8 cellular contexts compared by ENCODE assay signal in the genomic region with DNA sequence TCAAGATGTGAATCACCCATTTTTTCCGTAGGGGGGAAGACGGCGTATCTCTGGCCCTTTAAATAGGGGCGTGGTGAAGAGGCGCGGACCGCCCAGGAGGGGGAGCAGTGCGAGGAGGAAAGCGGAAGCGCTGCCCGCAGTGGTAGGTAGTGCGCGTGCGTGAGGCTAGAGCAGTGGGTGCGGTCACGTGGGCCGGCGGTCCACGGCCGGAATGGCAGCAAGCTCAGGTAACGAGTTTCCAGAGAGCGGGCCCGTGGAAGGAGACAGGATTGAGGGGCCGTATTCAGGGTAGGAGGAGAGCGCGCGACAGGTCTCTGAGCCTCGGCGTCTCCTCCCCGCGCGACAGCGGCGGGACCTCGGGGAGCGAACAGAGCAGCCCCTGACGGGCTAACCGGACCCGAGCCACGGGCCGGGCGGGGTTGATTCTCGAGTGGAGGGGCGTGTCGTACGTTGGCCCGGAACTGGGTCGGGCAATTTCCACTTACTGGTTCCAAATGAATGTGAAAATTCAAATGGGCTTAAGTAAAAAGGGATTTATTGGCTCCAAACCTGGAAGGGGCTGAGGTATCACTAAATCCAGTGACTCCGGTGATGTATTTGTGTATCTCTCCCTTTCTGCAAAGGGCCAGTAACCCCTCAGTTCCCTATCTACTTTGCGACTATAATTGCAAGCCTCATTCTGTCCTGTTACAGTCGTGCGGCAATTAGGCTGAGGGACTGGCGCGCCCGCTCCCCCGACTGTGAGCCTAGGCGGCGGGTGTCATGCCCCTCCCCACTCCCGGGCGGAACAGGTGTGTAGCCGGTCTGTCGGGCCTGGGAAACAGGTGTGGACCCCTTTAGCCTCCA. TPM values are rescaled to one million over a fixed set of nuclear protein-coding genes. Genes with fewer than 3 reads are reported as not detected.
A peak's percentile ranks its signal among the peaks of the same experiment; 100 is the strongest.
DNase-seq lines count a peak whose midpoint lies in the region; ATAC-seq and TF ChIP-seq lines count a peak whose summit lies in the region.

Gene VPS8 (plus strand): TSS at position 168 of the 846 bp plus-strand sequence. CDS start 12,467 bp downstream, outside the sequence.

- peak; percentile 98 for DNase-seq in CD1c-positive myeloid dendritic cell (ENCODE audit: extremely low spot score)
- peak; percentile 91 for DNase-seq in NCI-H748 (lab: John Stamatoyannopoulos, UW; ENCODE audit: unreplicated experiment)
- DNase-seq in activated CD4-positive, alpha-beta T cell treated with anti-CD3 and anti-CD28 coated beads, Interleukin-2, amount 50 U/mL, for 24 hours (ENCODE audit: low read depth in 1 of 2, low spot score in 1 of 2), result peak; percentile 94 to 96
- peak; percentile 86 to 95 for DNase-seq in dermis microvascular lymphatic vessel endothelial cell (ENCODE audit: low read depth in 2 of 2)
- peak; percentile 98 for DNase-seq in stimulated activated CD4-positive, alpha-beta T cell treated with anti-CD3 and anti-CD28 coated beads, Interleukin-4, amount 100 ng/mL, for 24 hours

- ATAC-seq in GM19372 (IDR thresholded peaks at IDR 0.05; ENCODE audit: low read depth, unreplicated experiment), result peak; percentile 92
- peak; percentile 84 for ATAC-seq in HG03558 (IDR thresholded peaks at IDR 0.05; ENCODE audit: extremely low read depth, unreplicated experiment)

- no peaks in the 10 kb centered on the region for H3K36me3 ChIP-seq in liver (ENCODE audit: control insufficient read depth in 4 of 4, insufficient read depth in 3 of 4, low read depth in 1 of 4, low read length in 3 of 4)

- peak; percentile 64 for TF ChIP-seq CTCF in liver (IDR thresholded peaks at IDR 0.05; ENCODE audit: low read depth, low read length, missing input control)

- peak within 1 kb of the TSS; percentile 64 to 72 for H3K9ac ChIP-seq in liver (ENCODE audit: low read depth in 1 of 2, low read length in 2 of 2)

- H3K27ac ChIP-seq in liver (ENCODE audit: low read depth in 1 of 2, low read length in 2 of 2), result peak within 1 kb of the TSS; percentile 63 to 77

- H3K4me3 ChIP-seq in liver (ENCODE audit: low read depth in 1 of 3, low read length in 3 of 3), result peak within 1 kb of the TSS; percentile 73 to 95 (median 76)

- TF ChIP-seq RAD21 in liver (IDR thresholded peaks at IDR 0.05), result no peak

- peaks cover 4 to 15% (median 9%) of the 10 kb centered on the region in 4 donors for H3K4me1 ChIP-seq in liver (ENCODE audit: control insufficient read depth in 4 of 4, insufficient read depth in 4 of 4, low read length in 3 of 4)

- WGBS in liver, result under 1% methylated on average over 62 of the region's 62 CpGs

- H3K27me3 ChIP-seq in liver (ENCODE audit: control insufficient read depth in 4 of 4, insufficient read depth in 4 of 4, low read length in 3 of 4), result no peaks in the 10 kb centered on the region

- H3K9me3 ChIP-seq in liver (ENCODE audit: control insufficient read depth in 4 of 4, low read length in 3 of 4), result no peaks in the 10 kb centered on the region

TF ChIP-seq in liver, 16 proteins besides CTCF, POLR2A, EP300 and RAD21:
- TF ChIP-seq FOXA1 (IDR thresholded peaks at IDR 0.05) (no peak), MAX (IDR thresholded peaks at IDR 0.05) (peak; percentile 71), EGR1 (IDR thresholded peaks at IDR 0.05; ENCODE audit: low read depth in 2 of 2) (no peak), HNF4G (IDR thresholded peaks at IDR 0.05) (no peak), RXRA (IDR thresholded peaks at IDR 0.05) (no peak), NR2F2 (IDR thresholded peaks at IDR 0.05) (no peak), FOXA2 (IDR thresholded peaks at IDR 0.05) (no peak), JUND (IDR thresholded peaks at IDR 0.05) (no peak), SP1 (IDR thresholded peaks at IDR 0.05) (peak; percentile 46), GABPA (IDR thresholded peaks at IDR 0.05 in 1 of 2, conservative IDR thresholded peaks at IDR 0.05 in 1 of 2) (peak in 1 of 2 donors; percentile 85), HNF4A (conservative IDR thresholded peaks at IDR 0.05) (no peak), YY1 (IDR thresholded peaks at IDR 0.05) (peak; percentile 93), TAF1 (conservative IDR thresholded peaks at IDR 0.05) (no peak)
- TF ChIP-seq, protein P1, sequence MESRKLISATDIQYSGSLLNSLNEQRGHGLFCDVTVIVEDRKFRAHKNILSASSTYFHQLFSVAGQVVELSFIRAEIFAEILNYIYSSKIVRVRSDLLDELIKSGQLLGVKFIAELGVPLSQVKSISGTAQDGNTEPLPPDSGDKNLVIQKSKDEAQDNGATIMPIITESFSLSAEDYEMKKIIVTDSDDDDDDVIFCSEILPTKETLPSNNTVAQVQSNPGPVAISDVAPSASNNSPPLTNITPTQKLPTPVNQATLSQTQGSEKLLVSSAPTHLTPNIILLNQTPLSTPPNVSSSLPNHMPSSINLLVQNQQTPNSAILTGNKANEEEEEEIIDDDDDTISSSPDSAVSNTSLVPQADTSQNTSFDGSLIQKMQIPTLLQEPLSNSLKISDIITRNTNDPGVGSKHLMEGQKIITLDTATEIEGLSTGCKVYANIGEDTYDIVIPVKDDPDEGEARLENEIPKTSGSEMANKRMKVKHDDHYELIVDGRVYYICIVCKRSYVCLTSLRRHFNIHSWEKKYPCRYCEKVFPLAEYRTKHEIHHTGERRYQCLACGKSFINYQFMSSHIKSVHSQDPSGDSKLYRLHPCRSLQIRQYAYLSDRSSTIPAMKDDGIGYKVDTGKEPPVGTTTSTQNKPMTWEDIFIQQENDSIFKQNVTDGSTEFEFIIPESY (IDR thresholded peaks at IDR 0.05), result no peak
- TF ChIP-seq, protein P2, sequence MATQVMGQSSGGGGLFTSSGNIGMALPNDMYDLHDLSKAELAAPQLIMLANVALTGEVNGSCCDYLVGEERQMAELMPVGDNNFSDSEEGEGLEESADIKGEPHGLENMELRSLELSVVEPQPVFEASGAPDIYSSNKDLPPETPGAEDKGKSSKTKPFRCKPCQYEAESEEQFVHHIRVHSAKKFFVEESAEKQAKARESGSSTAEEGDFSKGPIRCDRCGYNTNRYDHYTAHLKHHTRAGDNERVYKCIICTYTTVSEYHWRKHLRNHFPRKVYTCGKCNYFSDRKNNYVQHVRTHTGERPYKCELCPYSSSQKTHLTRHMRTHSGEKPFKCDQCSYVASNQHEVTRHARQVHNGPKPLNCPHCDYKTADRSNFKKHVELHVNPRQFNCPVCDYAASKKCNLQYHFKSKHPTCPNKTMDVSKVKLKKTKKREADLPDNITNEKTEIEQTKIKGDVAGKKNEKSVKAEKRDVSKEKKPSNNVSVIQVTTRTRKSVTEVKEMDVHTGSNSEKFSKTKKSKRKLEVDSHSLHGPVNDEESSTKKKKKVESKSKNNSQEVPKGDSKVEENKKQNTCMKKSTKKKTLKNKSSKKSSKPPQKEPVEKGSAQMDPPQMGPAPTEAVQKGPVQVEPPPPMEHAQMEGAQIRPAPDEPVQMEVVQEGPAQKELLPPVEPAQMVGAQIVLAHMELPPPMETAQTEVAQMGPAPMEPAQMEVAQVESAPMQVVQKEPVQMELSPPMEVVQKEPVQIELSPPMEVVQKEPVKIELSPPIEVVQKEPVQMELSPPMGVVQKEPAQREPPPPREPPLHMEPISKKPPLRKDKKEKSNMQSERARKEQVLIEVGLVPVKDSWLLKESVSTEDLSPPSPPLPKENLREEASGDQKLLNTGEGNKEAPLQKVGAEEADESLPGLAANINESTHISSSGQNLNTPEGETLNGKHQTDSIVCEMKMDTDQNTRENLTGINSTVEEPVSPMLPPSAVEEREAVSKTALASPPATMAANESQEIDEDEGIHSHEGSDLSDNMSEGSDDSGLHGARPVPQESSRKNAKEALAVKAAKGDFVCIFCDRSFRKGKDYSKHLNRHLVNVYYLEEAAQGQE (IDR thresholded peaks at IDR 0.05), result no peak
- TF ChIP-seq, protein P3, sequence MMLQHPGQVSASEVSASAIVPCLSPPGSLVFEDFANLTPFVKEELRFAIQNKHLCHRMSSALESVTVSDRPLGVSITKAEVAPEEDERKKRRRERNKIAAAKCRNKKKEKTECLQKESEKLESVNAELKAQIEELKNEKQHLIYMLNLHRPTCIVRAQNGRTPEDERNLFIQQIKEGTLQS (IDR thresholded peaks at IDR 0.05), result no peak

RNA-seq across cellular contexts. Expression of gene VPS8, which starts in this region (rescaled TPM):
- total RNA-seq in dermis microvascular lymphatic vessel endothelial cell, result 38.9 and 43.2 TPM in 2 replicates
- 10 to 100 TPM; 32.9 to 34.9 TPM for total RNA-seq in liver
- polyA plus RNA-seq in liver, result 10 to 100 TPM in 1 of 2 donors, 1 to 10 TPM in 1; 4.2 to 13.0 TPM

Comparison
In these comparisons a context has a peak if more than half of its experiments do, and no peak if none do; other contexts are left out.
1. Peak in every context shown above with its lines: DNase-seq, ATAC-seq, H3K4me3 ChIP-seq and H3K27ac ChIP-seq.